In the genomic region with DNA sequence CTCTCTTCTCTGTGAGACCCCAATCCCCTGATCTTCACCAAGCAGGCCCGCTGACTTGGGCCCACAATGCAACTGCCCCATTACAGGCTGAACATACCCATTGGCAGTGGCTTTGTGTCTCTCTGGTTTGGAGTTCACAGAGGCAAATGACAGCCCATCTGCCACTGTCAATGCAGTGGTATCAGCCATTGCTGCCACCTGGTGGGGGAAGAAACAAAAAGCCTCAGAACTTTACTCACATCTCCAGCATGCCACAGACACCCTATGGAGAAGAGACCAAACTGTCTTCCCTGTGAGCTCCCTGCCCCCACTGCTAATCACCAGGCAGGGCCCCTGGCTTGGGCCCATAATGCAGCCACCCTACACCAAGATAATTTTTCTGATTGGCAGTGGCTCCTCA, we compare ENCODE assay signal across 8 cellular contexts.
DNase-seq lines count a peak whose midpoint lies in the region; FAIRE-seq and TF ChIP-seq lines count a peak whose summit lies in the region.

No MANE protein-coding gene starts in this region.

- 50% methylated on average over 1 of the region's 1 CpG; no CpG with 5 or more reads in 1 of the 2 donors for WGBS in tibial nerve, 2 donors

- FAIRE-seq in HTR-8/SVneo (lab: Jason Lieb, UNC), result no peak

- no peak for TF ChIP-seq POLR2A in tibial nerve (IDR thresholded peaks at IDR 0.05)

- no peaks in the 10 kb centered on the region for H3K27me3 ChIP-seq in tibial nerve

- H3K4me1 ChIP-seq in tibial nerve, result no peaks in the 10 kb centered on the region

- H3K4me3 ChIP-seq in tibial nerve, result no peak overlapping the region

- peaks cover 0 to 8% (median 0%) of the 10 kb centered on the region in 4 donors for H3K9me3 ChIP-seq in tibial nerve

- no peaks in the 10 kb centered on the region for H3K36me3 ChIP-seq in tibial nerve

- DNase-seq in NCI-H2029 (lab: John Stamatoyannopoulos, UW), result peak; percentile 6
- no peak for DNase-seq in NCI-H2029 treated with DMSO at 0.1 percent for 48 hours (lab: John Stamatoyannopoulos, UW)
- DNase-seq in KBM-7, result peak; percentile 48
- peak; percentile 5 for DNase-seq in activated CD4-positive, alpha-beta T cell treated with anti-CD3 and anti-CD28 coated beads, Interleukin-2, amount 50 U/mL, for 1 hour
- peak; percentile 23 for DNase-seq in mucosa of gallbladder (ENCODE audit: low spot score)
- DNase-seq in HTR-8/SVneo (ENCODE audit: insufficient read length, low spot score), result no peak
- no peak for DNase-seq in tibial nerve (ENCODE audit: low spot score in 2 of 2)
- DNase-seq in NOMO-1 treated with DMSO at 0.1 percent for 48 hours (lab: John Stamatoyannopoulos, UW; ENCODE audit: unreplicated experiment), result no peak

- in situ Hi-C loops in KBM-7 (cut with MboI; ENCODE audit: low pct_unique_long_range_greater_than_20kb, low sequenced_read_pairs), result no loop called here

- no peak for TF ChIP-seq EP300 in tibial nerve (IDR thresholded peaks at IDR 0.05)

- no peak for TF ChIP-seq CTCF in tibial nerve (IDR thresholded peaks at IDR 0.05)

- no peak overlapping the region for H3K27ac ChIP-seq in tibial nerve

Comparison
In these comparisons a context has a peak if more than half of its experiments do, and no peak if none do; other contexts are left out.
1. DNase-seq: peak in NCI-H2029 (single experiment), KBM-7 (single experiment), activated CD4-positive, alpha-beta T cell treated with anti-CD3 and anti-CD28 coated beads, Interleukin-2, amount 50 U/mL, for 1 hour (single experiment) and mucosa of gallbladder (single experiment); none in NCI-H2029 treated with DMSO at 0.1 percent for 48 hours (single experiment), HTR-8/SVneo (single experiment), tibial nerve (0 of 2) and NOMO-1 treated with DMSO at 0.1 percent for 48 hours (single experiment).